Comparison of ENCODE assay signal across 16 cellular contexts in genomic region chr5:68883441-68883840, GRCh38.
"Had no signal": no experiment of that assay in that cellular context is flagged by ENCODE, and none has a peak within 500 bp of the region (broad histone marks: within the 10 kb centered on the region; RNA-seq: fewer than 3 reads in every experiment).

No MANE protein-coding gene starts in this region.

- H3K27me3 Mint-ChIP-seq: activated T-helper 17 cell treated with anti-CD3 and anti-CD28 coated beads, Interleukin-2, amount 50 U/mL, for 72 hours had no signal

- DNase-seq: activated CD4-positive, CD25-positive, alpha-beta regulatory T cell; activated naive CD4-positive, alpha-beta T cell treated with Interleukin-2 at 50 U/mL for 16 hours; adrenal gland; kidney glomerular epithelial cell; mesenchymal stem cell; ovary; sigmoid colon; spleen; stomach; testis had no signal

- H3K27me3 ChIP-seq: adrenal gland, cardiac muscle cell, hepatocyte, ovary, sigmoid colon, spleen, stomach, testis, upper lobe of left lung had no signal

- H3K4me1 ChIP-seq: adrenal gland, sigmoid colon, spleen, stomach, testis, upper lobe of left lung had no signal

- H3K27ac Mint-ChIP-seq: activated T-helper 17 cell treated with anti-CD3 and anti-CD28 coated beads, Interleukin-2, amount 50 U/mL, for 72 hours; T-helper 1 cell treated with Interleukin-12 subunit alpha and Interleukin-12 subunit beta and Interleukin-4 antibody, amounts not matched to agents 30 μg/mL and 1 μg/mL, for 36 hours had no signal

- H3K9me3 ChIP-seq: adrenal gland, ovary, sigmoid colon, spleen, stomach, testis, upper lobe of left lung had no signal

- ATAC-seq: activated T-helper 17 cell treated with anti-CD3 and anti-CD28 coated beads, Interleukin-2, amount 50 U/mL, for 72 hours; esophagus mucosa had no signal

- H3K27ac ChIP-seq: adrenal gland, cardiac muscle cell, hepatocyte, ovary, sigmoid colon, spleen, stomach, testis, upper lobe of left lung had no signal

- H3K4me2 ChIP-seq: hepatocyte had no signal

- H3K9me3 Mint-ChIP-seq: T-helper 1 cell treated with Interleukin-12 subunit alpha and Interleukin-12 subunit beta and Interleukin-4 antibody, amounts not matched to agents 30 μg/mL and 1 μg/mL, for 36 hours had no signal

- H3K4me3 ChIP-seq: adrenal gland, cardiac muscle cell, hepatocyte, ovary, sigmoid colon, spleen, stomach, testis, upper lobe of left lung had no signal

- H3K79me2 ChIP-seq: hepatocyte had no signal

- H3K4me3 Mint-ChIP-seq: activated T-helper 17 cell treated with anti-CD3 and anti-CD28 coated beads, Interleukin-2, amount 50 U/mL, for 72 hours; T-helper 1 cell treated with Interleukin-12 subunit alpha and Interleukin-12 subunit beta and Interleukin-4 antibody, amounts not matched to agents 30 μg/mL and 1 μg/mL, for 36 hours had no signal

- H3K36me3 ChIP-seq: adrenal gland, cardiac muscle cell, ovary, sigmoid colon, spleen, stomach, upper lobe of left lung had no signal
